ENCODE assay signal across 22 cellular contexts in the genomic region with DNA sequence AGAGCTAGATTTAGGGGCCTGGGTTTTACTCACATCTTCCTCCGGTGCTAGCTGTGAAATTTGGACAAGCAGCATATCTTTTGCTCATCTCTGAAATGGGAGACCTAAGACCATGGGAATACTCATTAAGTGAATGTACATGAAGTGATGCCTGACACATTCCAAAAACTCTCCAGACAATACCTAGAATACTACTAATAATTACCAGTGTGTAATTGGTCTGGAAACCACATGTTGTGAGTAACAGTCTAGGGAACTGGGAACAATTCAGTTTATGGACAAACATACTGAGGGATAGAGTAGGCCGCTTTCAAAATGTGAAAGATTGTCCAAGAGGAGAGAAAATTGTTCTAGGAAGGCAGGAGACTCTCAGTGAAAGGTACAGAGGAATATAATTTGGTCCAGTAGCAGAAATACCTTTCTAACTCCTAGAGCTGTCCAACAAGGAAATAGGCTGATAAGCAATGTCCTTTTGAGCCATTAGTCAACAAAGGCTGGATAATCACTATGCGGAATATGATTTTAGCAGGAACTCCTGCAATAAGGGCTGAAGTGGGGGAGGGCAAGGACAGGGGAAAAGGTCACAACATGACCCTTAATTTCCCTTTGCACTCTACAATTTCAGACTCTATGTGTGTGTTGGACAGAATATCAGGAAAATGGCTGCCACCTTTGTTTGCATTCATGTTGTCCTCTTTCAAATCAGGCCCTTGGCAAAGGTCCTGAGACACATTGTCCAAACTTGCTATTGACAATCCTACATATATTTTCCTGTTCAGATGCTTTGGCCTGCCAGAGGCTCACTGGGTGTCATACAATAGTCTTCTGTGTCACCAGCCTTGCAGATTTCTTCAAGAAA.
DNase-seq lines count a peak whose midpoint lies in the region; ATAC-seq and TF ChIP-seq lines count a peak whose summit lies in the region.
"Had no signal": no experiment of that assay in that cellular context is flagged by ENCODE, and none has a peak within 500 bp of the region (broad histone marks: within the 10 kb centered on the region; RNA-seq: fewer than 3 reads in every experiment).

No MANE protein-coding gene starts in this region.

- no peak overlapping the region for H3K4me2 ChIP-seq in SK-N-SH

- no peaks in the 10 kb centered on the region for H3K9me2 ChIP-seq in SK-N-SH

- no peak overlapping the region for H3K4me3 Mint-ChIP-seq in stimulated activated effector memory CD8-positive, alpha-beta T cell treated with anti-CD3 and anti-CD28 coated beads, Interleukin-12 subunit alpha, Interleukin-12 subunit beta, amount 100 ng/mL, for 72 hours
- H3K4me3 Mint-ChIP-seq: CD4-positive, CD25-positive, alpha-beta regulatory T cell had no signal

- no peaks in the 10 kb centered on the region for H4K20me1 ChIP-seq in SK-N-SH (ENCODE audit: insufficient read depth)

- no peak for TF ChIP-seq RAD21 in SK-N-SH (IDR thresholded peaks at IDR 0.05; ENCODE audit: low read length)
- TF ChIP-seq RAD21 in liver (IDR thresholded peaks at IDR 0.05) = peak in 1 of 2 donors; percentile 32

- H3K9ac ChIP-seq in SK-N-SH (no peak overlapping the region), liver (ENCODE audit: low read depth in 1 of 2, low read length in 2 of 2) (no peak overlapping the region)

- H3K27me3 ChIP-seq in SK-N-SH (ENCODE audit: insufficient read depth) = no peaks in the 10 kb centered on the region
- H3K27me3 ChIP-seq in liver (ENCODE audit: control insufficient read depth in 4 of 4, insufficient read depth in 4 of 4, low read length in 3 of 4) = no peaks in the 10 kb centered on the region
- H3K27me3 ChIP-seq: BE2C had no signal

- H3K4me1 ChIP-seq in SK-N-SH (ENCODE audit: control insufficient read depth in 1 of 2, insufficient read depth in 2 of 2, low read depth in 1 of 2, low read length in 1 of 2) = no peaks in the 10 kb centered on the region; a peak in 1 of 4 replicates
- peaks cover 0 to 2% (median 0%) of the 10 kb centered on the region in 4 donors for H3K4me1 ChIP-seq in liver (ENCODE audit: control insufficient read depth in 4 of 4, insufficient read depth in 4 of 4, low read length in 3 of 4)

- H3K79me2 ChIP-seq in SK-N-SH (ENCODE audit: insufficient read depth) = no peaks in the 10 kb centered on the region

- WGBS in SK-N-SH (ENCODE audit: low lambda C conversion rate) = 78% methylated on average over 3 of the region's 3 CpGs
- WGBS in liver = 77% methylated on average over 3 of the region's 3 CpGs

- H2AFZ ChIP-seq in SK-N-SH (ENCODE audit: low read depth) = no peak overlapping the region

- no peak for DNase-seq in SK-N-SH
- no peak for DNase-seq in stimulated activated effector memory CD8-positive, alpha-beta T cell treated with anti-CD3 and anti-CD28 coated beads, Interleukin-12 subunit alpha, Interleukin-12 subunit beta, amount 100 ng/mL, for 72 hours (ENCODE audit: low spot score in 2 of 2)
- no peak for DNase-seq in left cardiac atrium
- no peak for DNase-seq in stimulated activated CD4-positive, alpha-beta T cell treated with anti-CD3 and anti-CD28 coated beads, Interleukin-15, amount 100 ng/mL, for 24 hours
- no peak for DNase-seq in GM19238 (ENCODE audit: insufficient read length, low spot score)
- DNase-seq: BE2C; CD4-positive, CD25-positive, alpha-beta regulatory T cell; COR-L47; DMS 273 treated with DMSO at 0.1 percent for 48 hours; KBM-7; NCI-H1092; NCI-H1436; NCI-H187 treated with DMSO at 0.1 percent for 48 hours; NCI-H2107; NCI-H226; NCI-H510A treated with DMSO at 0.1 percent for 48 hours; NCI-H748 treated with DMSO at 0.1 percent for 48 hours; SIG-M5 had no signal

- H3K4me3 ChIP-seq in SK-N-SH (ENCODE audit: low read depth in 2 of 2, low read length in 1 of 2) (no peak overlapping the region), liver (ENCODE audit: low read depth in 1 of 3, low read length in 3 of 3) (no peak overlapping the region)

- ATAC-seq in SK-N-SH treated with all-trans-retinoic acid at 6 μM for 48 hours = no peak
- no peak for ATAC-seq in stimulated activated effector memory CD8-positive, alpha-beta T cell treated with anti-CD3 and anti-CD28 coated beads, Interleukin-12 subunit alpha, Interleukin-12 subunit beta, amount 100 ng/mL, for 72 hours
- ATAC-seq in left cardiac atrium = no peak
- ATAC-seq: Panc1 had no signal

- intact Hi-C loops in left cardiac atrium (cut with DNase I) = no loop called here

- CTCF ChIA-PET in SK-N-SH (lab: Yijun Ruan, JAX) = interaction anchor here (0.9 to 1.0 kb wide), 2 partner anchors 17 to 274 kb away, joined by 3 read pairs; no protein-coding TSS in a partner anchor

- POLR2A ChIA-PET in SK-N-SH (lab: Yijun Ruan, JAX) = no interaction called here

- H3K27ac ChIP-seq in SK-N-SH (ENCODE audit: low read depth in 2 of 2, low read length in 1 of 2) (no peak overlapping the region), VCaP (peak overlapping the region; percentile 47), liver (ENCODE audit: low read depth in 1 of 2, low read length in 2 of 2) (no peak overlapping the region)

- no peaks in the 10 kb centered on the region for H3K9me3 ChIP-seq in SK-N-SH
- no peaks in the 10 kb centered on the region for H3K9me3 ChIP-seq in liver (ENCODE audit: control insufficient read depth in 4 of 4, low read length in 3 of 4)
- H3K9me3 ChIP-seq: BE2C had no signal

- no peaks in the 10 kb centered on the region for H3F3A ChIP-seq in SK-N-SH (replicated peaks; ENCODE audit: insufficient read depth)

- no peaks in the 10 kb centered on the region for H3K36me3 Mint-ChIP-seq in stimulated activated effector memory CD8-positive, alpha-beta T cell treated with anti-CD3 and anti-CD28 coated beads, Interleukin-12 subunit alpha, Interleukin-12 subunit beta, amount 100 ng/mL, for 72 hours
- H3K36me3 Mint-ChIP-seq: CD4-positive, CD25-positive, alpha-beta regulatory T cell had no signal

- no peaks in the 10 kb centered on the region for H3K36me3 ChIP-seq in SK-N-SH (replicated peaks in 1 of 2; ENCODE audit: control insufficient read depth in 1 of 2, insufficient read depth in 2 of 2, low read length in 1 of 2)
- no peaks in the 10 kb centered on the region for H3K36me3 ChIP-seq in liver (ENCODE audit: control insufficient read depth in 4 of 4, insufficient read depth in 3 of 4, low read depth in 1 of 4, low read length in 3 of 4)
- H3K36me3 ChIP-seq: BE2C had no signal

- TF ChIP-seq EP300 in SK-N-SH (IDR thresholded peaks at IDR 0.05; ENCODE audit: borderline replicate concordance in 1 of 2, low read depth in 1 of 2, low read length in 1 of 2) = no peak

- H3K4me1 Mint-ChIP-seq in stimulated activated effector memory CD8-positive, alpha-beta T cell treated with anti-CD3 and anti-CD28 coated beads, Interleukin-12 subunit alpha, Interleukin-12 subunit beta, amount 100 ng/mL, for 72 hours = peaks cover 9% of the 10 kb centered on the region
- H3K4me1 Mint-ChIP-seq: CD4-positive, CD25-positive, alpha-beta regulatory T cell had no signal

- H3K27ac Mint-ChIP-seq in stimulated activated effector memory CD8-positive, alpha-beta T cell treated with anti-CD3 and anti-CD28 coated beads, Interleukin-12 subunit alpha, Interleukin-12 subunit beta, amount 100 ng/mL, for 72 hours = no peak overlapping the region
- H3K27ac Mint-ChIP-seq: CD4-positive, CD25-positive, alpha-beta regulatory T cell had no signal

- peaks cover 4% of the 10 kb centered on the region for H3K9me3 Mint-ChIP-seq in stimulated activated effector memory CD8-positive, alpha-beta T cell treated with anti-CD3 and anti-CD28 coated beads, Interleukin-12 subunit alpha, Interleukin-12 subunit beta, amount 100 ng/mL, for 72 hours

- TF ChIP-seq CTCF in SK-N-SH (IDR thresholded peaks at IDR 0.05) = no peak
- no peak for TF ChIP-seq CTCF in VCaP (conservative IDR thresholded peaks at IDR 0.05)
- TF ChIP-seq CTCF in liver (IDR thresholded peaks at IDR 0.05; ENCODE audit: low read depth, low read length, missing input control) = no peak

TF ChIP-seq in SK-N-SH treated with all-trans-retinoic acid at 6 μM for 48 hours, 23 proteins besides CTCF, POLR2A, EP300 and RAD21 (continues in another document):
- TF ChIP-seq BACH2 (CRISPR knock-in tag; IDR thresholded peaks at IDR 0.05; ENCODE audit: borderline replicate concordance) = no peak
- TF ChIP-seq PPARA (CRISPR knock-in tag; IDR thresholded peaks at IDR 0.05; ENCODE audit: borderline replicate concordance) = no peak
- TF ChIP-seq CSDC2 (CRISPR knock-in tag; IDR thresholded peaks at IDR 0.05) = no peak
- TF ChIP-seq ZFP30 (CRISPR knock-in tag; IDR thresholded peaks at IDR 0.05) = no peak
- TF ChIP-seq ZNF70 (CRISPR knock-in tag; IDR thresholded peaks at IDR 0.05) = no peak
- no peak for TF ChIP-seq ZFP3 (CRISPR knock-in tag; IDR thresholded peaks at IDR 0.05)

TF ChIP-seq in liver, 16 proteins besides CTCF, POLR2A, EP300 and RAD21 (continues in another document):
- TF ChIP-seq HNF4A (conservative IDR thresholded peaks at IDR 0.05) (peak in 1 of 2 donors; percentile 31), YY1 (IDR thresholded peaks at IDR 0.05) (peak; percentile 63), NR2F2 (IDR thresholded peaks at IDR 0.05) (peak; percentile 89), HNF4G (IDR thresholded peaks at IDR 0.05) (no peak), EGR1 (IDR thresholded peaks at IDR 0.05; ENCODE audit: low read depth in 2 of 2) (peak in 1 of 2 donors; percentile 14)
- TF ChIP-seq, protein P1, sequence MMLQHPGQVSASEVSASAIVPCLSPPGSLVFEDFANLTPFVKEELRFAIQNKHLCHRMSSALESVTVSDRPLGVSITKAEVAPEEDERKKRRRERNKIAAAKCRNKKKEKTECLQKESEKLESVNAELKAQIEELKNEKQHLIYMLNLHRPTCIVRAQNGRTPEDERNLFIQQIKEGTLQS (IDR thresholded peaks at IDR 0.05) = no peak
